1 cellular context compared by ENCODE assay signal in the genomic region with DNA sequence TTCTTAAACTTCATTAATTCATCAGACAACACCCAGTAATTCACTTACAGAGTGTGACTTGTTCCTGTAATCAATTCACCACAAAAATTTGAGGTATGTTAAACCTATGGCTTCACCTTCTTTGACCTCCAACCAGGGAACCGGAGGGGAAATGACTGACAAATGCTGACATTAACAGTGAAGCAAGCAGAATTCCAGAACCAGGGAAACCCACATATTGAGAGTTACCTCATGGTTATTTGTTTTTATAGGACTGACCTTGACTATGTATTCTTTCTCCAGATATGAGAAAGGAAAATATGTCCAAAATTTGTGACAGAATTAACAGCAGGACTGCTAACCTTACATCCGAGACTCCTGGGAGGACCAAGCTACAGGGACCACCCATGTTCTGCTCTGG.
TF ChIP-seq lines count a peak whose summit lies in the region.

No MANE protein-coding gene starts in this region.

TF ChIP-seq in HCT116, 20 proteins besides CTCF, POLR2A, EP300 and RAD21 (continued from another document):
- TF ChIP-seq, protein P1, sequence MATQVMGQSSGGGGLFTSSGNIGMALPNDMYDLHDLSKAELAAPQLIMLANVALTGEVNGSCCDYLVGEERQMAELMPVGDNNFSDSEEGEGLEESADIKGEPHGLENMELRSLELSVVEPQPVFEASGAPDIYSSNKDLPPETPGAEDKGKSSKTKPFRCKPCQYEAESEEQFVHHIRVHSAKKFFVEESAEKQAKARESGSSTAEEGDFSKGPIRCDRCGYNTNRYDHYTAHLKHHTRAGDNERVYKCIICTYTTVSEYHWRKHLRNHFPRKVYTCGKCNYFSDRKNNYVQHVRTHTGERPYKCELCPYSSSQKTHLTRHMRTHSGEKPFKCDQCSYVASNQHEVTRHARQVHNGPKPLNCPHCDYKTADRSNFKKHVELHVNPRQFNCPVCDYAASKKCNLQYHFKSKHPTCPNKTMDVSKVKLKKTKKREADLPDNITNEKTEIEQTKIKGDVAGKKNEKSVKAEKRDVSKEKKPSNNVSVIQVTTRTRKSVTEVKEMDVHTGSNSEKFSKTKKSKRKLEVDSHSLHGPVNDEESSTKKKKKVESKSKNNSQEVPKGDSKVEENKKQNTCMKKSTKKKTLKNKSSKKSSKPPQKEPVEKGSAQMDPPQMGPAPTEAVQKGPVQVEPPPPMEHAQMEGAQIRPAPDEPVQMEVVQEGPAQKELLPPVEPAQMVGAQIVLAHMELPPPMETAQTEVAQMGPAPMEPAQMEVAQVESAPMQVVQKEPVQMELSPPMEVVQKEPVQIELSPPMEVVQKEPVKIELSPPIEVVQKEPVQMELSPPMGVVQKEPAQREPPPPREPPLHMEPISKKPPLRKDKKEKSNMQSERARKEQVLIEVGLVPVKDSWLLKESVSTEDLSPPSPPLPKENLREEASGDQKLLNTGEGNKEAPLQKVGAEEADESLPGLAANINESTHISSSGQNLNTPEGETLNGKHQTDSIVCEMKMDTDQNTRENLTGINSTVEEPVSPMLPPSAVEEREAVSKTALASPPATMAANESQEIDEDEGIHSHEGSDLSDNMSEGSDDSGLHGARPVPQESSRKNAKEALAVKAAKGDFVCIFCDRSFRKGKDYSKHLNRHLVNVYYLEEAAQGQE (IDR thresholded peaks at IDR 0.05; ENCODE audit: low read depth): no peak
- TF ChIP-seq, protein P2, sequence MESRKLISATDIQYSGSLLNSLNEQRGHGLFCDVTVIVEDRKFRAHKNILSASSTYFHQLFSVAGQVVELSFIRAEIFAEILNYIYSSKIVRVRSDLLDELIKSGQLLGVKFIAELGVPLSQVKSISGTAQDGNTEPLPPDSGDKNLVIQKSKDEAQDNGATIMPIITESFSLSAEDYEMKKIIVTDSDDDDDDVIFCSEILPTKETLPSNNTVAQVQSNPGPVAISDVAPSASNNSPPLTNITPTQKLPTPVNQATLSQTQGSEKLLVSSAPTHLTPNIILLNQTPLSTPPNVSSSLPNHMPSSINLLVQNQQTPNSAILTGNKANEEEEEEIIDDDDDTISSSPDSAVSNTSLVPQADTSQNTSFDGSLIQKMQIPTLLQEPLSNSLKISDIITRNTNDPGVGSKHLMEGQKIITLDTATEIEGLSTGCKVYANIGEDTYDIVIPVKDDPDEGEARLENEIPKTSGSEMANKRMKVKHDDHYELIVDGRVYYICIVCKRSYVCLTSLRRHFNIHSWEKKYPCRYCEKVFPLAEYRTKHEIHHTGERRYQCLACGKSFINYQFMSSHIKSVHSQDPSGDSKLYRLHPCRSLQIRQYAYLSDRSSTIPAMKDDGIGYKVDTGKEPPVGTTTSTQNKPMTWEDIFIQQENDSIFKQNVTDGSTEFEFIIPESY (IDR thresholded peaks at IDR 0.05; ENCODE audit: extremely low read depth, insufficient replicate concordance, low read length): no peak
- TF ChIP-seq SIN3A (IDR thresholded peaks at IDR 0.05; ENCODE audit: low read depth): no peak
- TF ChIP-seq ELF1 (IDR thresholded peaks at IDR 0.05; ENCODE audit: borderline replicate concordance, low read depth): no peak
- no peak for TF ChIP-seq CBX3 (IDR thresholded peaks at IDR 0.05; ENCODE audit: low read depth)
- no peak for TF ChIP-seq CEBPB (IDR thresholded peaks at IDR 0.05; ENCODE audit: low read depth)
- TF ChIP-seq FOSL1 (IDR thresholded peaks at IDR 0.05; ENCODE audit: low read depth): no peak
- no peak for TF ChIP-seq EZH2 (IDR thresholded peaks at IDR 0.05)
- TF ChIP-seq, protein P3, sequence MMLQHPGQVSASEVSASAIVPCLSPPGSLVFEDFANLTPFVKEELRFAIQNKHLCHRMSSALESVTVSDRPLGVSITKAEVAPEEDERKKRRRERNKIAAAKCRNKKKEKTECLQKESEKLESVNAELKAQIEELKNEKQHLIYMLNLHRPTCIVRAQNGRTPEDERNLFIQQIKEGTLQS (IDR thresholded peaks at IDR 0.05): no peak
- TF ChIP-seq SRF (IDR thresholded peaks at IDR 0.05; ENCODE audit: low read depth): no peak
- no peak for TF ChIP-seq TCF7L2 (IDR thresholded peaks at IDR 0.05; ENCODE audit: borderline replicate concordance, extremely low read depth, insufficient read depth, insufficient read length)
- no peak for TF ChIP-seq ZNF274 (IDR thresholded peaks at IDR 0.05; ENCODE audit: low read depth, low read length)
